Comparison of ENCODE assay signal across 15 cellular contexts in the genomic region with DNA sequence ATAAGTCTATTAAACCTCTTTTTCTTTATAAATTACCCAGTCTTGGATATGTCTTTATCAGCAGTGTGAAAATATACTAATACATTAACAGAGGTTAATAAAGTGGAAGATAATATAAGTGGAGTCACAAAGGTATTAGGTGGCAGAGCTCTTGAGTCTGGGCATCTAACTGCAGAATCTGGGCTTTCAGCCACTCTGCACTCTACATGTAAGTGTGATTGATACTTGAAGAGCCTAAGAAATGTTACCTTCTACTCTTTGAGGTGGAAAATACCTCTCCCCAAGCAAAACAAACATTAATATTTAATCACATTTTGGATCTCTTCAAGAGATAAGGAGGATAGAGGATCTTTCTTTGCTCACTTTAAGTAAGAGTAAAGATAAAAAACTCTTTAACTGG.
DNase-seq lines count a peak whose midpoint lies in the region; ATAC-seq and TF ChIP-seq lines count a peak whose summit lies in the region.
"Had no signal": no experiment of that assay in that cellular context is flagged by ENCODE, and none has a peak within 500 bp of the region (broad histone marks: within the 10 kb centered on the region; RNA-seq: fewer than 3 reads in every experiment).

No MANE protein-coding gene starts in this region.

- H3K27ac ChIP-seq in cardiac muscle cell: peak overlapping the region; percentile 53
- no peak overlapping the region for H3K27ac ChIP-seq in coronary artery
- H3K27ac ChIP-seq: BLaER1 treated with 17β-estradiol and CSF1 and Interleukin-3, amounts not matched to agents 10 nM and 100 nM; GM23248 had no signal

- H3K27me3 ChIP-seq in cardiac muscle cell: no peaks in the 10 kb centered on the region
- H3K27me3 ChIP-seq: BLaER1 treated with 17β-estradiol and CSF1 and Interleukin-3, amounts not matched to agents 10 nM and 100 nM had no signal

- H3K9me3 ChIP-seq in cardiac muscle cell (ENCODE audit: low read depth): no peaks in the 10 kb centered on the region
- H3K9me3 ChIP-seq: BLaER1 treated with 17β-estradiol and CSF1 and Interleukin-3, amounts not matched to agents 10 nM and 100 nM had no signal

- TF ChIP-seq CTCF in cardiac muscle cell (IDR thresholded peaks at IDR 0.05; ENCODE audit: low read depth, low read length) (no peak), coronary artery (IDR thresholded peaks at IDR 0.05) (no peak)

- ATAC-seq in left cardiac atrium: no peak
- ATAC-seq: CD8-positive, alpha-beta T cell had no signal

- H3K36me3 ChIP-seq in cardiac muscle cell: no peaks in the 10 kb centered on the region
- H3K36me3 ChIP-seq: BLaER1 treated with 17β-estradiol and CSF1 and Interleukin-3, amounts not matched to agents 10 nM and 100 nM had no signal

- H3K4me3 ChIP-seq in cardiac muscle cell: no peak overlapping the region
- H3K4me3 ChIP-seq in coronary artery: no peak overlapping the region
- H3K4me3 ChIP-seq: BLaER1 treated with 17β-estradiol and CSF1 and Interleukin-3, amounts not matched to agents 10 nM and 100 nM; GM23248 had no signal

- intact Hi-C loops in left cardiac atrium (cut with DNase I): no loop called here

- H3K4me1 ChIP-seq in cardiac muscle cell (ENCODE audit: low read depth): no peaks in the 10 kb centered on the region
- H3K4me1 ChIP-seq: BLaER1 treated with 17β-estradiol and CSF1 and Interleukin-3, amounts not matched to agents 10 nM and 100 nM had no signal

- no peak for DNase-seq in cardiac muscle cell (ENCODE audit: low read depth in 1 of 2, low spot score in 1 of 2)
- DNase-seq in left cardiac atrium: no peak
- peak; percentile 58 for DNase-seq in astrocyte of the hippocampus (ENCODE audit: low read depth, low spot score)
- DNase-seq in kidney glomerular epithelial cell (lab: John Stamatoyannopoulos, UW): peak; percentile 47
- no peak for DNase-seq in SIG-M5 treated with dmso at 0.1 percent for 504 hours (lab: John Stamatoyannopoulos, UW; ENCODE audit: unreplicated experiment)
- DNase-seq in activated T-cell treated with anti-CD3 and anti-CD28 coated beads for 4 hours: no peak
- DNase-seq in activated CD4-positive, alpha-beta T cell treated with anti-CD3 and anti-CD28 coated beads for 4 hours: no peak
- no peak for DNase-seq in coronary artery (ENCODE audit: low spot score)
- DNase-seq: 8988T; Calu3; CD8-positive, alpha-beta T cell; GM23248; HCEC 1CT; IMR-90 had no signal

Comparison
In these comparisons a context has a peak if more than half of its experiments do, and no peak if none do; other contexts are left out.
1. DNase-seq: peak in astrocyte of the hippocampus (single experiment) and kidney glomerular epithelial cell (single experiment); none in cardiac muscle cell (0 of 2), left cardiac atrium (single experiment), SIG-M5 treated with dmso at 0.1 percent for 504 hours (single experiment), activated T-cell treated with anti-CD3 and anti-CD28 coated beads for 4 hours (single experiment), activated CD4-positive, alpha-beta T cell treated with anti-CD3 and anti-CD28 coated beads for 4 hours (0 of 2) and coronary artery (single experiment).